Comparison of ENCODE assay signal across 1 cellular context in genomic region chr14:53152909-53153701, GRCh38.
TF ChIP-seq lines count a peak whose summit lies in the region.

Gene DDHD1 (minus strand): TSS chr14:53153323. CDS start chr14:53153098, 225 bp downstream.

TF ChIP-seq in K562, 482 proteins besides CTCF, POLR2A, EP300 and RAD21 (continued from another document and continues in another):
- TF ChIP-seq THRA (IDR thresholded peaks at IDR 0.05) (no peak), RCOR1 (IDR thresholded peaks at IDR 0.05; ENCODE audit: borderline replicate concordance in 1 of 2, low read depth in 2 of 2, low read length in 2 of 2) (no peak; a peak in 1 of 4 replicates), SMC3 (conservative IDR thresholded peaks at IDR 0.05; ENCODE audit: insufficient read depth, low read depth, low read length) (no peak), HNRNPK (IDR thresholded peaks at IDR 0.05; ENCODE audit: low read depth, low read length, poor library complexity, severe bottlenecking) (no peak), MNT (conservative IDR thresholded peaks at IDR 0.05) (no peak), ZNF707 (CRISPR knock-in tag; conservative IDR thresholded peaks at IDR 0.05) (no peak), E2F6 (IDR thresholded peaks at IDR 0.05; ENCODE audit: borderline replicate concordance in 1 of 2, extremely low read depth in 1 of 2, insufficient read depth in 1 of 2, insufficient read length in 1 of 2, low read depth in 1 of 2, low read length in 1 of 2, poor library complexity in 1 of 2, severe bottlenecking in 1 of 2) (peak; percentile 14 to 76), ZBTB43 (CRISPR knock-in tag; IDR thresholded peaks at IDR 0.05) (no peak), SIX5 (IDR thresholded peaks at IDR 0.05; ENCODE audit: borderline replicate concordance in 1 of 2, insufficient read depth in 1 of 2, low read depth in 1 of 2, low read length in 2 of 2) (no peak), MAX (CRISPR knock-in tag; IDR thresholded peaks at IDR 0.05) (no peak), PHTF2 (CRISPR knock-in tag; IDR thresholded peaks at IDR 0.05) (no peak), STAT5B (CRISPR knock-in tag; IDR thresholded peaks at IDR 0.05) (no peak), PCBP1 (IDR thresholded peaks at IDR 0.05; ENCODE audit: low read depth, low read length, poor library complexity, severe bottlenecking) (peak; percentile 41), STAG1 (CRISPR knock-in tag; IDR thresholded peaks at IDR 0.05; ENCODE audit: borderline replicate concordance) (no peak), OTX1 (CRISPR knock-in tag; IDR thresholded peaks at IDR 0.05) (0 out of 2 replicates have a peak, but pooled peaks have one; percentile 33), ZNF77 (CRISPR knock-in tag; IDR thresholded peaks at IDR 0.05) (no peak), NR2C2 (CRISPR knock-in tag; IDR thresholded peaks at IDR 0.05) (no peak), NR2C2 (tag; IDR thresholded peaks at IDR 0.05) (peak; percentile 58), CGGBP1 (CRISPR knock-in tag; IDR thresholded peaks at IDR 0.05) (0 out of 2 replicates have a peak, but pooled peaks have one; percentile 50), GTF2F1 (IDR thresholded peaks at IDR 0.05; ENCODE audit: low read depth, low read length) (no peak), ZBTB34 (CRISPR knock-in tag; IDR thresholded peaks at IDR 0.05) (no peak), IRF9 (tag; IDR thresholded peaks at IDR 0.05) (no peak), YY1 (IDR thresholded peaks at IDR 0.05; ENCODE audit: borderline replicate concordance in 1 of 3, control insufficient read depth in 1 of 3, extremely low read depth in 1 of 3, insufficient read depth in 3 of 3, insufficient read length in 1 of 3, insufficient replicate concordance in 2 of 3, low read depth in 1 of 3, low read length in 2 of 3) (peak in 2 of 3 experiments; percentile 40 to 63), HEY1 (CRISPR knock-in tag; IDR thresholded peaks at IDR 0.05; ENCODE audit: borderline replicate concordance) (no peak), CTBP1 (IDR thresholded peaks at IDR 0.05; ENCODE audit: borderline replicate concordance) (no peak), ZNF780A (CRISPR knock-in tag; IDR thresholded peaks at IDR 0.05) (no peak), GMEB1 (CRISPR knock-in tag; IDR thresholded peaks at IDR 0.05) (peak; percentile 67), SUPT5H (IDR thresholded peaks at IDR 0.05) (peak; percentile 67), ZNF830 (CRISPR knock-in tag; IDR thresholded peaks at IDR 0.05) (no peak), TRIM28 (IDR thresholded peaks at IDR 0.05) (no peak), ZNF140 (CRISPR knock-in tag; IDR thresholded peaks at IDR 0.05) (no peak), E2F3 (CRISPR knock-in tag; IDR thresholded peaks at IDR 0.05) (no peak), ZFX (CRISPR knock-in tag; IDR thresholded peaks at IDR 0.05) (peak; percentile 73), ZNF76 (CRISPR knock-in tag; IDR thresholded peaks at IDR 0.05; ENCODE audit: borderline replicate concordance) (no peak), NRF1 (conservative IDR thresholded peaks at IDR 0.05 in 1 of 2, IDR thresholded peaks at IDR 0.05 in 1 of 2) (peak; percentile 20 to 61; a peak in 2 of 4 replicates), ZNF3 (CRISPR knock-in tag; IDR thresholded peaks at IDR 0.05) (no peak), TRIM25 (IDR thresholded peaks at IDR 0.05; ENCODE audit: borderline replicate concordance) (no peak), FOXP4 (CRISPR knock-in tag; IDR thresholded peaks at IDR 0.05; ENCODE audit: borderline replicate concordance) (no peak), PTTG1 (tag; IDR thresholded peaks at IDR 0.05; ENCODE audit: low read depth) (no peak), PHF21A (IDR thresholded peaks at IDR 0.05; ENCODE audit: borderline replicate concordance, low read depth) (no peak), PHF20 (IDR thresholded peaks at IDR 0.05; ENCODE audit: partially characterized antibody) (peak; percentile 71), CLOCK (CRISPR knock-in tag; IDR thresholded peaks at IDR 0.05; ENCODE audit: borderline replicate concordance) (no peak), ARHGAP35 (IDR thresholded peaks at IDR 0.05; ENCODE audit: partially characterized antibody) (no peak), THRAP3 (IDR thresholded peaks at IDR 0.05; ENCODE audit: borderline replicate concordance) (no peak)
